Comparison of ENCODE assay signal across 1 cellular context in genomic region chr3:49411968-49412631, GRCh38.
TF ChIP-seq lines count a peak whose summit lies in the region.

TSS of gene RHOA (minus strand) at chr3:49411976. CDS start at chr3:49375589, 36,387 bp downstream.
TSS of gene TCTA (plus strand) at chr3:49412423. CDS start at chr3:49412427, 4 bp downstream.

TF ChIP-seq in HepG2, 621 proteins besides CTCF, POLR2A, EP300 and RAD21 (continued from another document and continues in another):
- TF ChIP-seq PREB (CRISPR knock-in tag; IDR thresholded peaks at IDR 0.05) (no peak), MLLT10 (CRISPR knock-in tag; IDR thresholded peaks at IDR 0.05) (no peak), ZZZ3 (CRISPR knock-in tag; IDR thresholded peaks at IDR 0.05; ENCODE audit: borderline replicate concordance) (no peak; the same call in 1 of the 2 replicates), ZNF678 (CRISPR knock-in tag; IDR thresholded peaks at IDR 0.05) (0 out of 2 replicates have a peak, but pooled peaks have one; percentile 66), HNF1A (IDR thresholded peaks at IDR 0.05; ENCODE audit: low read depth) (no peak), HNF1A (CRISPR knock-in tag; IDR thresholded peaks at IDR 0.05; ENCODE audit: borderline replicate concordance) (peak; percentile 61; the same call in 1 of the 2 replicates), SCMH1 (CRISPR knock-in tag; IDR thresholded peaks at IDR 0.05; ENCODE audit: borderline replicate concordance) (no peak), HINFP (CRISPR knock-in tag; IDR thresholded peaks at IDR 0.05; ENCODE audit: low read depth) (no peak), MXD4 (CRISPR knock-in tag; IDR thresholded peaks at IDR 0.05) (peak; percentile 63), ASH2L (IDR thresholded peaks at IDR 0.05; ENCODE audit: insufficient read length, low read depth, low read length) (no peak), THAP9 (CRISPR knock-in tag; IDR thresholded peaks at IDR 0.05; ENCODE audit: borderline replicate concordance) (peak; percentile 75; the same call in 1 of the 2 replicates), ZSCAN21 (CRISPR knock-in tag; IDR thresholded peaks at IDR 0.05; ENCODE audit: borderline replicate concordance) (peak; percentile 73; the same call in 1 of the 2 replicates), ZBTB14 (CRISPR knock-in tag; IDR thresholded peaks at IDR 0.05) (peak; percentile 97), ISX (CRISPR knock-in tag; conservative IDR thresholded peaks at IDR 0.05) (0 out of 2 replicates have a peak, but pooled peaks have one; percentile 3), NFYB (CRISPR knock-in tag; IDR thresholded peaks at IDR 0.05) (peak; percentile 82), PAX8 (CRISPR knock-in tag; IDR thresholded peaks at IDR 0.05; ENCODE audit: borderline replicate concordance) (0 out of 2 replicates have a peak, but pooled peaks have one; percentile 8), NCOA1 (CRISPR knock-in tag; IDR thresholded peaks at IDR 0.05) (no peak), PRDM15 (CRISPR knock-in tag; IDR thresholded peaks at IDR 0.05) (0 out of 2 replicates have a peak, but pooled peaks have one; percentile 52), AGO2 (optimal IDR thresholded peaks at IDR 0.05; ENCODE audit: low read depth, low read length) (no peak), ZNF451 (CRISPR knock-in tag; IDR thresholded peaks at IDR 0.05) (no peak; the same call in 1 of the 2 replicates), ZNF576 (CRISPR knock-in tag; IDR thresholded peaks at IDR 0.05) (0 out of 2 replicates have a peak, but pooled peaks have one; percentile 71), ZBTB2 (CRISPR knock-in tag; IDR thresholded peaks at IDR 0.05; ENCODE audit: low read depth) (no peak; the same call in 1 of the 2 replicates), ELF4 (CRISPR knock-in tag; IDR thresholded peaks at IDR 0.05; ENCODE audit: borderline replicate concordance) (no peak), MAFK (conservative IDR thresholded peaks at IDR 0.05 in 1 of 2, IDR thresholded peaks at IDR 0.05 in 1 of 2; ENCODE audit: low read length in 2 of 2) (no peak), PHF8 (CRISPR knock-in tag; IDR thresholded peaks at IDR 0.05) (peak; percentile 91), MEF2D (CRISPR knock-in tag; IDR thresholded peaks at IDR 0.05) (peak; percentile 98), ZBTB49 (CRISPR knock-in tag; IDR thresholded peaks at IDR 0.05; ENCODE audit: borderline replicate concordance) (no peak), ZNF782 (CRISPR knock-in tag; IDR thresholded peaks at IDR 0.05; ENCODE audit: borderline replicate concordance) (peak; percentile 69; the same call in 1 of the 2 replicates), TRIM22 (IDR thresholded peaks at IDR 0.05) (no peak)
